9 cellular contexts compared by ENCODE assay signal in genomic region chr1:201015551-201016091, GRCh38. TPM values are rescaled to one million over a fixed set of nuclear protein-coding genes. Genes with fewer than 3 reads are reported as not detected.
DNase-seq lines count a peak whose midpoint lies in the region; ATAC-seq and FAIRE-seq lines count a peak whose summit lies in the region.
"Had no signal": no experiment of that assay in that cellular context is flagged by ENCODE, and none has a peak within 500 bp of the region (broad histone marks: within the 10 kb centered on the region; RNA-seq: fewer than 3 reads in every experiment).

No MANE protein-coding gene starts in this region.

- peak; percentile 48 for DNase-seq in activated CD4-positive, alpha-beta T cell treated with anti-CD3 and anti-CD28 coated beads for 36 hours
- DNase-seq in activated CD4-positive, alpha-beta T cell treated with anti-CD3 and anti-CD28 coated beads, Interleukin-2, amount 50 U/mL, for 1 hour = no peak
- DNase-seq in SKM-1 (lab: John Stamatoyannopoulos, UW; ENCODE audit: unreplicated experiment) (peak; percentile 53), dermis blood vessel endothelial cell (peak; percentile 28), small intestine (peak; percentile 53), NCI-H1930 (lab: John Stamatoyannopoulos, UW) (no peak), NCI-H1105 treated with DMSO at 0.1 percent for 48 hours (lab: John Stamatoyannopoulos, UW) (no peak), COR-L47 (lab: John Stamatoyannopoulos, UW) (no peak)
- DNase-seq: NCI-H748 treated with DMSO at 0.1 percent for 48 hours had no signal

- peaks cover 9 to 24% of the 10 kb centered on the region in 2 donors for H3K4me1 ChIP-seq in small intestine (ENCODE audit: control insufficient read depth in 2 of 2, insufficient read depth in 1 of 2, low read depth in 1 of 2, low read length in 1 of 2)

- peak overlapping the region in 1 of 2 donors; percentile 58 for H3K27ac ChIP-seq in small intestine (ENCODE audit: low read depth in 1 of 2, low read length in 1 of 2)

- ATAC-seq in activated CD4-positive, alpha-beta T cell treated with anti-CD3 and anti-CD28 coated beads for 36 hours = peak; percentile 57

- CTCF ChIA-PET in activated CD4-positive, alpha-beta T cell treated with anti-CD3 and anti-CD28 coated beads for 36 hours (lab: Charles Lee) = interaction anchor here (0.6 to 2.8 kb wide), 11 partner anchors 8 to 542 kb away, joined by 3 to 23 read pairs (median 4); partner anchors contain the start of gene KIF21B

- H3K27me3 ChIP-seq in small intestine (ENCODE audit: control insufficient read depth in 2 of 2, insufficient read depth in 2 of 2, low read length in 2 of 2) = no peaks in the 10 kb centered on the region

- peaks cover 92% of the 10 kb centered on the region for H3K4me1 Mint-ChIP-seq in activated CD4-positive, alpha-beta T cell treated with anti-CD3 and anti-CD28 coated beads for 36 hours

- 7 to 50% (median 34%) methylated on average over 5 of the region's 5 CpGs for WGBS in small intestine, 3 donors

- no peak for FAIRE-seq in small intestine (lab: Jason Lieb, UNC)

- no peaks in the 10 kb centered on the region for H3K9me3 ChIP-seq in small intestine (ENCODE audit: control insufficient read depth, low read depth)

- peak overlapping the region; percentile 51 for H3K4me3 Mint-ChIP-seq in activated CD4-positive, alpha-beta T cell treated with anti-CD3 and anti-CD28 coated beads for 36 hours

- POLR2A ChIA-PET in activated CD4-positive, alpha-beta T cell treated with anti-CD3 and anti-CD28 coated beads for 36 hours (lab: Charles Lee) = interaction anchor here (0.6 to 0.9 kb wide), 2 partner anchors 8 to 1346 kb away, joined by 3 to 4 read pairs; no protein-coding TSS in a partner anchor

- no peaks in the 10 kb centered on the region for H3K36me3 ChIP-seq in small intestine (ENCODE audit: control insufficient read depth in 2 of 2, insufficient read depth in 2 of 2, low read length in 2 of 2)

- H3K4me3 ChIP-seq in small intestine (ENCODE audit: low read depth in 1 of 2, low read length in 2 of 2) = no peak overlapping the region

- peak overlapping the region; percentile 99 for H3K27ac Mint-ChIP-seq in activated CD4-positive, alpha-beta T cell treated with anti-CD3 and anti-CD28 coated beads for 36 hours

- intact Hi-C loops in activated CD4-positive, alpha-beta T cell treated with anti-CD3 and anti-CD28 coated beads for 36 hours (cut with DNase I, micrococcal nuclease) = loop anchor here in 1 of 2 experiments (5.0 to 10.0 kb wide), 2 partner anchors 492 to 939 kb away; partner anchors contain the start of genes CSRP1 and TIMM17A

- peaks cover 12% of the 10 kb centered on the region for H3K36me3 Mint-ChIP-seq in activated CD4-positive, alpha-beta T cell treated with anti-CD3 and anti-CD28 coated beads for 36 hours (ENCODE audit: low read depth)

- H3K9me3 Mint-ChIP-seq in activated CD4-positive, alpha-beta T cell treated with anti-CD3 and anti-CD28 coated beads for 36 hours (ENCODE audit: low read depth) = no peaks in the 10 kb centered on the region

- H3K27me3 Mint-ChIP-seq in activated CD4-positive, alpha-beta T cell treated with anti-CD3 and anti-CD28 coated beads for 36 hours = no peaks in the 10 kb centered on the region

RNA-seq across cellular contexts. Expression of gene KIF21B, which starts 7.9 kb away (rescaled TPM):
- total RNA-seq in activated CD4-positive, alpha-beta T cell treated with anti-CD3 and anti-CD28 coated beads for 36 hours = 10 to 100 TPM; 62.8 to 67.1 TPM
- 2.2 and 4.4 TPM in 2 replicates for total RNA-seq in dermis blood vessel endothelial cell
- polyA plus RNA-seq in small intestine = 10 to 100 TPM in 1 of 3 donors, 1 to 10 TPM in 1, under 1 TPM in 1; 0.89 to 12.9 (median 2.4) TPM

Comparison
In these comparisons a context has a peak if more than half of its experiments do, and no peak if none do; other contexts are left out.
1. DNase-seq: peak in activated CD4-positive, alpha-beta T cell treated with anti-CD3 and anti-CD28 coated beads for 36 hours (single experiment), SKM-1 (single experiment), dermis blood vessel endothelial cell (single experiment) and small intestine (single experiment); none in activated CD4-positive, alpha-beta T cell treated with anti-CD3 and anti-CD28 coated beads, Interleukin-2, amount 50 U/mL, for 1 hour (single experiment), NCI-H1930 (0 of 2), NCI-H1105 treated with DMSO at 0.1 percent for 48 hours (single experiment) and COR-L47 (single experiment).
2. RNA of gene KIF21B, which starts 7.9 kb away (total RNA-seq): 62.8 to 67.1 TPM in activated CD4-positive, alpha-beta T cell treated with anti-CD3 and anti-CD28 coated beads for 36 hours; 2.2 to 4.4 TPM in dermis blood vessel endothelial cell; every median in the first group is over 10 times any median in the second.